2 cellular contexts compared by ENCODE assay signal in the genomic region with DNA sequence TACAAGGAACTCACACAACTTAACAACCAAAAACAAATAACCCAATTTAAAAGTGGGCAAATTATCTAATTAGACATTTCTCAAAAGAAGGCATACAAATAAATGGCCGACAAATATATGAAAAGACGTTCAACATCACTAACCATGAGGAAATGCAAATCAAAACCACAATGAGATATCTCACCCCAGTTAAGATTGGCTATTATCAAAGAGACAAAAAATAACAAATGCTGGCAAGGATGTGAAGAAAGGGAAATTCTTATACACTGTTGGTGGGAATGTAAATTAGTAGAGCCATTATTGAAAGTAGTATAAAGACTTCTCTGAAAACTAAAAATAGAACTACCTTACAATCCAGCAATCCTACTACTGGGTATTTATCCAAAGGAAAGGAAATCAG.
A peak's percentile ranks its signal among the peaks of the same experiment; 100 is the strongest.
TF ChIP-seq lines count a peak whose summit lies in the region.

No MANE protein-coding gene starts in this region.

TF ChIP-seq in A549, 52 proteins besides CTCF, POLR2A, EP300 and RAD21:
- TF ChIP-seq HEYL (CRISPR knock-in tag; IDR thresholded peaks at IDR 0.05): no peak
- no peak for TF ChIP-seq ZC3H11A (IDR thresholded peaks at IDR 0.05)
- no peak for TF ChIP-seq MAZ (IDR thresholded peaks at IDR 0.05; ENCODE audit: borderline replicate concordance, low read depth, low read length)
- TF ChIP-seq PHF8 (IDR thresholded peaks at IDR 0.05; ENCODE audit: borderline replicate concordance, low read depth): no peak
- no peak for TF ChIP-seq TFCP2L1 (CRISPR knock-in tag; IDR thresholded peaks at IDR 0.05)
- TF ChIP-seq HOXA7 (CRISPR knock-in tag; IDR thresholded peaks at IDR 0.05): no peak
- TF ChIP-seq, protein P1, sequence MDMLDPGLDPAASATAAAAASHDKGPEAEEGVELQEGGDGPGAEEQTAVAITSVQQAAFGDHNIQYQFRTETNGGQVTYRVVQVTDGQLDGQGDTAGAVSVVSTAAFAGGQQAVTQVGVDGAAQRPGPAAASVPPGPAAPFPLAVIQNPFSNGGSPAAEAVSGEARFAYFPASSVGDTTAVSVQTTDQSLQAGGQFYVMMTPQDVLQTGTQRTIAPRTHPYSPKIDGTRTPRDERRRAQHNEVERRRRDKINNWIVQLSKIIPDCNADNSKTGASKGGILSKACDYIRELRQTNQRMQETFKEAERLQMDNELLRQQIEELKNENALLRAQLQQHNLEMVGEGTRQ (IDR thresholded peaks at IDR 0.05): no peak
- no peak for TF ChIP-seq FOSB (CRISPR knock-in tag; IDR thresholded peaks at IDR 0.05)

TF ChIP-seq in GM12878, 131 proteins besides CTCF, POLR2A, EP300 and RAD21:
- TF ChIP-seq RUNX3 (IDR thresholded peaks at IDR 0.05; ENCODE audit: low read length) (peak; percentile 26; the same call in 1 of the 2 replicates), YY1 (IDR thresholded peaks at IDR 0.05; ENCODE audit: low read depth, low read length) (no peak)
TF ChIP-seq in GM12878: peak in this region for 1.
